In the genomic region with DNA sequence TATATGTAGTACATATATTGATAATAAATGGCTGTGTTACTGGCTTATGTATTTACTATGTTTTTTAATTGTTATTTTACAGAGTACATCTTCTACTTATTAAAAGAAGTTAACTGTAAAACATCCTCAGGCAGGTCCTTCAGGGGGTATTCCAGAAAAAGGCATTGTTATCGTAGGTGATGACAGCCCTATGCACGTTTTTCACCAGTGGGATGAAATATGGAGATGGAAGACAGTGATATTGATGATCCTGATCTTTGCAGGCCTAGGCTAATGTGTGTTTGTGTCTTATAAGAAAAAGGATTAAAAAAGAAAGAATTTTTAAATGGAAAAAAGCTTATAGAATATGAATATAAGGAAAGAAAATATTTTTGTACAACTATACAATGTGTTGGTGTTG, we compare ENCODE assay signal across 18 cellular contexts.
"Had no signal": no experiment of that assay in that cellular context is flagged by ENCODE, and none has a peak within 500 bp of the region (broad histone marks: within the 10 kb centered on the region; RNA-seq: fewer than 3 reads in every experiment).

No MANE protein-coding gene starts in this region.

- H3K27ac ChIP-seq: gastroesophageal sphincter, heart right ventricle, lower lobe of right lung, ovary, tibial artery had no signal

- H3K27me3 ChIP-seq: gastroesophageal sphincter, heart right ventricle, ovary, tibial artery had no signal

- H3K36me3 ChIP-seq: gastroesophageal sphincter, heart right ventricle, lower lobe of right lung, ovary, tibial artery had no signal

- H3K9me3 ChIP-seq: gastroesophageal sphincter, heart right ventricle, lower lobe of right lung, ovary, tibial artery had no signal

- DNase-seq: activated B cell treated with CpG ODN at 0.5 μM for 24 hours; activated CD4-positive, alpha-beta T cell treated with anti-CD3 and anti-CD28 coated beads for 48 hours; activated CD8-positive, alpha-beta memory T cell treated with anti-CD3 and anti-CD28 coated beads, Interleukin-2, amount 50 U/mL, for 4 hours; activated CD8-positive, alpha-beta T cell treated with anti-CD3 and anti-CD28 coated beads for 36 hours; activated gamma-delta T cell treated with Interleukin-2 at 50 U/mL for 16 hours; activated naive CD8-positive, alpha-beta T cell treated with anti-CD3 and anti-CD28 coated beads for 36 hours; amygdala; cortex of kidney; effector CD4-positive, alpha-beta T cell; heart right ventricle; left colon; lower lobe of right lung; ovary; stimulated activated CD4-positive, alpha-beta T cell treated with anti-CD3 and anti-CD28 coated beads, Interleukin-15, amount 100 ng/mL, for 24 hours; stimulated activated CD4-positive, alpha-beta T cell treated with anti-CD3 and anti-CD28 coated beads, Interleukin-4, amount 100 ng/mL, for 24 hours; stimulated activated naive CD4-positive, alpha-beta T cell; tibial artery had no signal

- H3K4me3 ChIP-seq: gastroesophageal sphincter, heart right ventricle, lower lobe of right lung, ovary, tibial artery had no signal

- ATAC-seq: gastroesophageal sphincter, heart right ventricle, lower lobe of right lung had no signal
